Comparison of ENCODE assay signal across 11 cellular contexts in genomic region chr11:116890193-116890592, GRCh38. TPM values are rescaled to one million over a fixed set of nuclear protein-coding genes. Genes with fewer than 3 reads are reported as not detected.
A peak's percentile ranks its signal among the peaks of the same experiment; 100 is the strongest.
DNase-seq lines count a peak whose midpoint lies in the region; ATAC-seq and TF ChIP-seq lines count a peak whose summit lies in the region.
"Had no signal": no experiment of that assay in that cellular context is flagged by ENCODE, and none has a peak within 500 bp of the region (broad histone marks: within the 10 kb centered on the region; RNA-seq: fewer than 3 reads in every experiment).

No MANE protein-coding gene starts in this region.

- TF ChIP-seq POLR2A in thyroid gland (IDR thresholded peaks at IDR 0.05) = no peak
- TF ChIP-seq POLR2A in adrenal gland (IDR thresholded peaks at IDR 0.05) = no peak

- H3K36me3 ChIP-seq in SK-N-SH (replicated peaks in 1 of 2; ENCODE audit: control insufficient read depth in 1 of 2, insufficient read depth in 2 of 2, low read length in 1 of 2) = peaks cover 4 to 13% of the 10 kb centered on the region in 2 experiments
- H3K36me3 ChIP-seq in thyroid gland = no peaks in the 10 kb centered on the region
- H3K36me3 ChIP-seq in adrenal gland (replicated peaks in 1 of 2) = no peaks in the 10 kb centered on the region

- CTCF ChIA-PET in SK-N-SH (lab: Yijun Ruan, JAX) = interaction anchor here (4.2 kb wide), 1 partner anchor 11 kb away, joined by 27 read pairs; no protein-coding TSS in a partner anchor

- H3F3A ChIP-seq in SK-N-SH (replicated peaks; ENCODE audit: insufficient read depth) = no peaks in the 10 kb centered on the region

- H3K27me3 ChIP-seq in SK-N-SH (ENCODE audit: insufficient read depth) = no peaks in the 10 kb centered on the region
- H3K27me3 ChIP-seq in thyroid gland = no peaks in the 10 kb centered on the region
- no peaks in the 10 kb centered on the region for H3K27me3 ChIP-seq in adrenal gland

- POLR2A ChIA-PET in SK-N-SH (lab: Yijun Ruan, JAX) = no interaction called here

- peaks cover 0 to 7% of the 10 kb centered on the region in 2 experiments; a peak in 2 of 4 replicates for H3K4me1 ChIP-seq in SK-N-SH (ENCODE audit: control insufficient read depth in 1 of 2, insufficient read depth in 2 of 2, low read depth in 1 of 2, low read length in 1 of 2)
- H3K4me1 ChIP-seq in thyroid gland = peaks cover 13 to 34% of the 10 kb centered on the region in 2 donors
- H3K4me1 ChIP-seq in adrenal gland (replicated peaks in 1 of 2) = no peaks in the 10 kb centered on the region

- H3K9me2 ChIP-seq in SK-N-SH = no peaks in the 10 kb centered on the region

- no peaks in the 10 kb centered on the region for H4K20me1 ChIP-seq in SK-N-SH (ENCODE audit: insufficient read depth)

- ATAC-seq in GM19397 (IDR thresholded peaks at IDR 0.05; ENCODE audit: unreplicated experiment) = peak; percentile 78
- ATAC-seq in HG03175 (IDR thresholded peaks at IDR 0.05; ENCODE audit: unreplicated experiment) = peak; percentile 87

- WGBS in SK-N-SH (ENCODE audit: low lambda C conversion rate) = 97% methylated on average over 2 of the region's 2 CpGs
- WGBS in thyroid gland, 2 donors = 86 to 87% methylated on average over 2 of the region's 2 CpGs
- 75 to 86% (median 81%) methylated on average over 2 of the region's 2 CpGs for WGBS in adrenal gland, 4 donors

- H3K9me3 ChIP-seq in SK-N-SH = no peaks in the 10 kb centered on the region
- no peaks in the 10 kb centered on the region for H3K9me3 ChIP-seq in thyroid gland
- H3K9me3 ChIP-seq in adrenal gland (replicated peaks in 1 of 3) = no peaks in the 10 kb centered on the region

- H3K79me2 ChIP-seq in SK-N-SH (ENCODE audit: insufficient read depth) = no peaks in the 10 kb centered on the region

- peak; percentile 51 for DNase-seq in GM12865 (ENCODE audit: low read depth)
- DNase-seq in choroid plexus epithelial cell (ENCODE audit: low read depth) = peak; percentile 31
- no peak for DNase-seq in SK-N-SH
- no peak for DNase-seq in thyroid gland
- no peak for DNase-seq in adrenal gland
- no peak for DNase-seq in COR-L47 (lab: John Stamatoyannopoulos, UW)
- DNase-seq: EL, NCI-H1048 had no signal

- no peak for TF ChIP-seq RAD21 in SK-N-SH (IDR thresholded peaks at IDR 0.05; ENCODE audit: low read length)

- H3K4me3 ChIP-seq in GM12865 (ENCODE audit: low read depth, low read length) = no peak overlapping the region
- no peak overlapping the region for H3K4me3 ChIP-seq in choroid plexus epithelial cell (ENCODE audit: low read depth, low read length)
- H3K4me3 ChIP-seq in SK-N-SH (ENCODE audit: low read depth in 2 of 2, low read length in 1 of 2) = no peak overlapping the region
- no peak overlapping the region for H3K4me3 ChIP-seq in thyroid gland (replicated peaks in 1 of 3)
- H3K4me3 ChIP-seq in adrenal gland = no peak overlapping the region

- H3K9ac ChIP-seq in SK-N-SH = no peak overlapping the region

- intact Hi-C loops in thyroid gland (cut with DNase I) (loop anchor here (10.0 kb wide), 1 partner anchor 95 kb away; no protein-coding TSS in a partner anchor), adrenal gland (cut with DNase I) (no loop called here)

- H3K27ac ChIP-seq in SK-N-SH (ENCODE audit: low read depth in 2 of 2, low read length in 1 of 2) (no peak overlapping the region), thyroid gland (no peak overlapping the region), adrenal gland (no peak overlapping the region)

- H3K4me2 ChIP-seq in SK-N-SH = no peak overlapping the region

- H2AFZ ChIP-seq in SK-N-SH (ENCODE audit: low read depth) = no peak overlapping the region

- TF ChIP-seq EP300 in SK-N-SH (IDR thresholded peaks at IDR 0.05; ENCODE audit: borderline replicate concordance in 1 of 2, low read depth in 1 of 2, low read length in 1 of 2) = no peak

- TF ChIP-seq CTCF in GM12865 (IDR thresholded peaks at IDR 0.05; ENCODE audit: insufficient read depth, low read depth, low read length, missing control alignments) (no peak), choroid plexus epithelial cell (conservative IDR thresholded peaks at IDR 0.05; ENCODE audit: low read depth, low read length) (no peak), SK-N-SH (IDR thresholded peaks at IDR 0.05) (no peak), thyroid gland (IDR thresholded peaks at IDR 0.05) (no peak), adrenal gland (IDR thresholded peaks at IDR 0.05) (no peak)

TF ChIP-seq in SK-N-SH, 30 proteins besides CTCF, POLR2A, EP300 and RAD21 (continues in another document):
- TF ChIP-seq FOSL2 (IDR thresholded peaks at IDR 0.05; ENCODE audit: borderline replicate concordance, low read depth) (no peak), PBX3 (IDR thresholded peaks at IDR 0.05) (no peak), GABPA (IDR thresholded peaks at IDR 0.05; ENCODE audit: low read depth) (no peak), IRF3 (IDR thresholded peaks at IDR 0.05; ENCODE audit: low read depth, low read length) (no peak), MEF2A (IDR thresholded peaks at IDR 0.05; ENCODE audit: borderline replicate concordance, low read depth) (no peak), SMC3 (IDR thresholded peaks at IDR 0.05; ENCODE audit: low read depth, low read length) (no peak), EZH2phosphoT487 (IDR thresholded peaks at IDR 0.05; ENCODE audit: borderline replicate concordance, low read depth) (no peak), JUND (IDR thresholded peaks at IDR 0.05) (no peak), NFIC (IDR thresholded peaks at IDR 0.05; ENCODE audit: borderline replicate concordance) (no peak), FOXJ3 (CRISPR knock-in tag; IDR thresholded peaks at IDR 0.05) (no peak), USF1 (IDR thresholded peaks at IDR 0.05; ENCODE audit: borderline replicate concordance, low read depth) (no peak), TAF1 (IDR thresholded peaks at IDR 0.05; ENCODE audit: borderline replicate concordance, low read depth, low read length) (no peak), CHD2 (IDR thresholded peaks at IDR 0.05; ENCODE audit: low read length, partially characterized antibody) (no peak), RCOR1 (IDR thresholded peaks at IDR 0.05; ENCODE audit: low read length) (no peak), REST (IDR thresholded peaks at IDR 0.05; ENCODE audit: low read depth, low read length) (no peak), YY1 (IDR thresholded peaks at IDR 0.05; ENCODE audit: low read depth) (no peak), GATA2 (CRISPR knock-in tag; IDR thresholded peaks at IDR 0.05) (no peak), RFX5 (IDR thresholded peaks at IDR 0.05; ENCODE audit: low read length) (no peak)

RNA-seq across cellular contexts. Expression of gene APOA1, which starts 52.8 kb away (rescaled TPM):
- 0.20 TPM in 1 of 2 replicates, not detected in the other for polyA plus RNA-seq in SK-N-SH (2012; rRNA removed)
- 0.05 TPM in 1 of 2 replicates, not detected in the other for polyA plus RNA-seq in SK-N-SH (2012; cell fraction: cytosol; rRNA removed)
- 0.06 and 0.36 TPM in 2 replicates for polyA plus RNA-seq in SK-N-SH (2012; cell fraction: nucleus; rRNA removed)
- 10 to 100 TPM in 1 of 4 donors, 1 to 10 TPM in 3; 2.2 to 23.2 (median 8.3) TPM for total RNA-seq in thyroid gland
- total RNA-seq in adrenal gland = 1 to 10 TPM in 3 of 8 donors, under 1 TPM in 1, not detected in 4; 0.28 to 3.0 (median 2.2) TPM
- 1 to 10 TPM in 2 of 3 donors, under 1 TPM in 1; 0.62 to 7.2 (median 6.1) TPM for polyA plus RNA-seq in adrenal gland
- total RNA-seq: frontal cortex had no signal

Comparison
In these comparisons a context has a peak if more than half of its experiments do, and no peak if none do; other contexts are left out.
1. DNase-seq: peak in GM12865 (single experiment) and choroid plexus epithelial cell (single experiment); none in SK-N-SH (single experiment), thyroid gland (0 of 2), adrenal gland (0 of 7) and COR-L47 (single experiment).